In genomic region chr4:180688480-180688879, GRCh38 we compare ENCODE assay signal across 21 cellular contexts.
"Had no signal": no experiment of that assay in that cellular context is flagged by ENCODE, and none has a peak within 500 bp of the region (broad histone marks: within the 10 kb centered on the region; RNA-seq: fewer than 3 reads in every experiment).

No MANE protein-coding gene starts in this region.

- H3K4me1 ChIP-seq: esophagus squamous epithelium, gastroesophageal sphincter, psoas muscle, right lobe of liver, tibial artery, upper lobe of left lung, vagina had no signal

- H3K27me3 ChIP-seq: esophagus squamous epithelium, gastroesophageal sphincter, right lobe of liver, tibial artery, upper lobe of left lung, vagina had no signal

- H3K27ac Mint-ChIP-seq: dendritic cell treated with granulocyte-macrophage colony-stimulating factor and Interleukin-4, amounts not matched to agents 40 ng/mL and 50 ng/mL, for 4 days; effector memory CD8-positive, alpha-beta T cell; immature natural killer cell; natural killer cell treated with Interleukin-12 subunit alpha and Interleukin-12 subunit beta and Interleukin-15 and Interleukin-18, amount 100 ng/mL, for 72 hours; stimulated activated memory B cell treated with anti-CD40 and anti-IgM and Interleukin-4, amounts not matched to agents 10 μg/mL and 1 μg/mL and 100 μg/mL, for 72 hours; stimulated activated naive CD8-positive, alpha-beta T cell treated with anti-CD3 and anti-CD28 coated beads, Interleukin-15, Interleukin-2, amounts not matched to agents 100 ng/mL and 50 ng/mL, for 24 hours had no signal

- H3K9me3 ChIP-seq: esophagus squamous epithelium, psoas muscle, right lobe of liver, tibial artery, upper lobe of left lung, vagina had no signal

- H3K36me3 ChIP-seq: esophagus squamous epithelium, gastroesophageal sphincter, right lobe of liver, tibial artery, upper lobe of left lung, vagina had no signal

- H3K36me3 Mint-ChIP-seq: natural killer cell treated with Interleukin-12 subunit alpha and Interleukin-12 subunit beta and Interleukin-15 and Interleukin-18, amount 100 ng/mL, for 72 hours; stimulated activated memory B cell treated with anti-CD40 and anti-IgM and Interleukin-4, amounts not matched to agents 10 μg/mL and 1 μg/mL and 100 μg/mL, for 72 hours had no signal

- H3K4me3 ChIP-seq: esophagus squamous epithelium, gastroesophageal sphincter, lung, psoas muscle, right lobe of liver, tibial artery, upper lobe of left lung, vagina had no signal

- H3K4me1 Mint-ChIP-seq: immature natural killer cell; stimulated activated memory B cell treated with anti-CD40 and anti-IgM and Interleukin-4, amounts not matched to agents 10 μg/mL and 1 μg/mL and 100 μg/mL, for 72 hours had no signal

- H3K4me3 Mint-ChIP-seq: dendritic cell treated with granulocyte-macrophage colony-stimulating factor and Interleukin-4, amounts not matched to agents 40 ng/mL and 50 ng/mL, for 4 days; effector memory CD8-positive, alpha-beta T cell; immature natural killer cell; natural killer cell treated with Interleukin-12 subunit alpha and Interleukin-12 subunit beta and Interleukin-15 and Interleukin-18, amount 100 ng/mL, for 72 hours; stimulated activated memory B cell treated with anti-CD40 and anti-IgM and Interleukin-4, amounts not matched to agents 10 μg/mL and 1 μg/mL and 100 μg/mL, for 72 hours; stimulated activated naive CD8-positive, alpha-beta T cell treated with anti-CD3 and anti-CD28 coated beads, Interleukin-15, Interleukin-2, amounts not matched to agents 100 ng/mL and 50 ng/mL, for 24 hours had no signal

- H3K27me3 Mint-ChIP-seq: dendritic cell treated with granulocyte-macrophage colony-stimulating factor and Interleukin-4, amounts not matched to agents 40 ng/mL and 50 ng/mL, for 4 days; effector memory CD8-positive, alpha-beta T cell; natural killer cell treated with Interleukin-12 subunit alpha and Interleukin-12 subunit beta and Interleukin-15 and Interleukin-18, amount 100 ng/mL, for 72 hours; stimulated activated memory B cell treated with anti-CD40 and anti-IgM and Interleukin-4, amounts not matched to agents 10 μg/mL and 1 μg/mL and 100 μg/mL, for 72 hours; stimulated activated naive CD8-positive, alpha-beta T cell treated with anti-CD3 and anti-CD28 coated beads, Interleukin-15, Interleukin-2, amounts not matched to agents 100 ng/mL and 50 ng/mL, for 24 hours had no signal

- H3K27ac ChIP-seq: esophagus squamous epithelium, gastroesophageal sphincter, psoas muscle, right lobe of liver, tibial artery, upper lobe of left lung, vagina had no signal

- DNase-seq: effector memory CD8-positive, alpha-beta T cell; esophagus squamous epithelium; foreskin fibroblast; immature natural killer cell; left colon; left ventricle myocardium superior; mesenchymal stem cell; midbrain; psoas muscle; retina; right lobe of liver; stimulated activated CD4-positive, alpha-beta T cell treated with anti-CD3 and anti-CD28 coated beads, Interleukin-4, amount 100 ng/mL, for 24 hours; tibial artery; upper lobe of left lung had no signal

- ATAC-seq: effector memory CD8-positive, alpha-beta T cell; gastroesophageal sphincter; left colon; left ventricle myocardium superior; natural killer cell treated with Interleukin-12 subunit alpha and Interleukin-12 subunit beta and Interleukin-15 and Interleukin-18, amount 100 ng/mL, for 72 hours; psoas muscle; right lobe of liver; stimulated activated memory B cell treated with anti-CD40 and anti-IgM and Interleukin-4, amounts not matched to agents 10 μg/mL and 1 μg/mL and 100 μg/mL, for 72 hours had no signal
